Comparison of ENCODE assay signal across 10 cellular contexts in genomic region chr12:96239711-96240234, GRCh38. TPM values are rescaled to one million over a fixed set of nuclear protein-coding genes. Genes with fewer than 3 reads are reported as not detected.
DNase-seq lines count a peak whose midpoint lies in the region; ATAC-seq lines count a peak whose summit lies in the region.
"Had no signal": no experiment of that assay in that cellular context is flagged by ENCODE, and none has a peak within 500 bp of the region (broad histone marks: within the 10 kb centered on the region; RNA-seq: fewer than 3 reads in every experiment).

No MANE protein-coding gene starts in this region.

- H2AK5ac ChIP-seq in neuronal stem cell (ENCODE audit: low read depth, low read length): no peak overlapping the region

- intact Hi-C loops in CD4-positive, alpha-beta memory T cell (cut with micrococcal nuclease): no loop called here
- intact Hi-C loops in Right ventricle myocardium superior (cut with DNase I): no loop called here

- WGBS in neuronal stem cell (ENCODE audit: extremely low coverage in 2 of 2, insufficient read length in 2 of 2, insufficient replicate concordance in 1 of 2), 2 donors: no CpG with 5 or more reads among the region's 14 CpGs

- no peak for ATAC-seq in activated T-helper 17 cell treated with anti-CD3 and anti-CD28 coated beads, Interleukin-2, amount 50 U/mL, for 72 hours (replicated peaks)
- ATAC-seq in Right ventricle myocardium superior (ENCODE audit: poor library complexity): peak; percentile 78
- no peak for ATAC-seq in GM19455 (IDR thresholded peaks at IDR 0.05; ENCODE audit: unreplicated experiment)
- no peak for ATAC-seq in activated CD8-positive, alpha-beta memory T cell treated with anti-CD3 and anti-CD28 coated beads, Interleukin-2, amount 10 ng/mL, durations not matched to agents 7 days and 5 days

- H3K4me1 ChIP-seq in CD4-positive, alpha-beta memory T cell (ENCODE audit: insufficient read depth, low read length): peaks cover 81% of the 10 kb centered on the region
- peaks cover 3 to 13% of the 10 kb centered on the region in 2 donors for H3K4me1 ChIP-seq in neuronal stem cell (ENCODE audit: control insufficient read depth in 2 of 2, insufficient read depth in 1 of 2, low read depth in 1 of 2, low read length in 2 of 2)

- H2BK5ac ChIP-seq in neuronal stem cell (ENCODE audit: low read length): no peak overlapping the region

- no peak overlapping the region for H3K9ac ChIP-seq in neuronal stem cell (ENCODE audit: low read depth, low read length, poor library complexity)
- H3K9ac ChIP-seq: parathyroid adenoma had no signal

- CTCF ChIA-PET in CD4-positive, alpha-beta memory T cell (lab: Charles Lee; ENCODE audit: partially characterized antibody): interaction anchor here (1.0 to 5.5 kb wide), 8 partner anchors 25 to 277 kb away, joined by 3 to 20 read pairs (median 4); partner anchors contain the start of gene CDK17
- CTCF ChIA-PET in activated CD8-positive, alpha-beta memory T cell treated with anti-CD3 and anti-CD28 coated beads, Interleukin-2, amount 10 ng/mL, durations not matched to agents 7 days and 5 days (lab: Charles Lee): interaction anchor here (1.5 to 4.7 kb wide), 3 partner anchors 24 to 179 kb away, joined by 3 to 21 read pairs (median 9); partner anchors contain the start of gene CDK17

- H3K27ac Mint-ChIP-seq in CD4-positive, alpha-beta memory T cell: peak overlapping the region; percentile 99 to 100 (median 100)
- peak overlapping the region; percentile 94 for H3K27ac Mint-ChIP-seq in activated T-helper 17 cell treated with anti-CD3 and anti-CD28 coated beads, Interleukin-2, amount 50 U/mL, for 72 hours
- no peak overlapping the region for H3K27ac Mint-ChIP-seq in activated CD8-positive, alpha-beta memory T cell treated with anti-CD3 and anti-CD28 coated beads, Interleukin-2, amount 10 ng/mL, durations not matched to agents 7 days and 5 days

- H3K23ac ChIP-seq in neuronal stem cell (ENCODE audit: low read depth, low read length, poor library complexity): no peak overlapping the region

- H3K27ac ChIP-seq in CD4-positive, alpha-beta memory T cell (ENCODE audit: low read depth, low read length): peak overlapping the region; percentile 97
- H3K27ac ChIP-seq in neuronal stem cell (replicated peaks; ENCODE audit: low read length): no peak overlapping the region

- H3K27me3 Mint-ChIP-seq in CD4-positive, alpha-beta memory T cell: no peaks in the 10 kb centered on the region
- H3K27me3 Mint-ChIP-seq in activated T-helper 17 cell treated with anti-CD3 and anti-CD28 coated beads, Interleukin-2, amount 50 U/mL, for 72 hours: no peaks in the 10 kb centered on the region
- H3K27me3 Mint-ChIP-seq in activated CD8-positive, alpha-beta memory T cell treated with anti-CD3 and anti-CD28 coated beads, Interleukin-2, amount 10 ng/mL, durations not matched to agents 7 days and 5 days: no peaks in the 10 kb centered on the region

- no peaks in the 10 kb centered on the region for H3K36me3 ChIP-seq in CD4-positive, alpha-beta memory T cell (ENCODE audit: insufficient read depth, low read length)
- no peaks in the 10 kb centered on the region for H3K36me3 ChIP-seq in neuronal stem cell (replicated peaks in 1 of 2; ENCODE audit: control insufficient read depth in 2 of 2, insufficient read depth in 2 of 2, low read length in 2 of 2)

- no peak overlapping the region for H2AFZ ChIP-seq in neuronal stem cell (ENCODE audit: low read length)
- H2AFZ ChIP-seq: parathyroid adenoma had no signal

- no peak for DNase-seq in CD4-positive, alpha-beta memory T cell
- DNase-seq in Right ventricle myocardium superior (peak; percentile 82), neuronal stem cell (ENCODE audit: low spot score) (no peak), SIG-M5 treated with dmso at 0.1 percent for 504 hours (lab: John Stamatoyannopoulos, UW; ENCODE audit: unreplicated experiment) (no peak), SKM-1 treated with dmso at 0.1 percent for 144 hours (lab: John Stamatoyannopoulos, UW; ENCODE audit: unreplicated experiment) (no peak)
- no peak for DNase-seq in activated CD8-positive, alpha-beta memory T cell treated with anti-CD3 and anti-CD28 coated beads, Interleukin-2, amount 10 ng/mL, durations not matched to agents 7 days and 5 days
- DNase-seq: Karpas-422 had no signal

- H3K18ac ChIP-seq in neuronal stem cell (ENCODE audit: low read length): peak overlapping the region; percentile 67

- H4K8ac ChIP-seq in neuronal stem cell (ENCODE audit: low read depth, low read length): no peak overlapping the region

- no peaks in the 10 kb centered on the region for H3K27me3 ChIP-seq in CD4-positive, alpha-beta memory T cell (ENCODE audit: insufficient read depth, low read length)
- H3K27me3 ChIP-seq in neuronal stem cell (ENCODE audit: control insufficient read depth in 3 of 3, insufficient read depth in 3 of 3, low read depth in 1 of 3, low read length in 3 of 3): no peaks in the 10 kb centered on the region

- H2BK15ac ChIP-seq in neuronal stem cell (ENCODE audit: low read length): no peak overlapping the region

- POLR2A ChIA-PET in CD4-positive, alpha-beta memory T cell (lab: Charles Lee; ENCODE audit: partially characterized antibody): interaction anchor here (0.6 to 1.9 kb wide), 2 partner anchors 24 to 164 kb away, joined by 3 to 4 read pairs; no protein-coding TSS in a partner anchor

- H2BK120ac ChIP-seq in neuronal stem cell (ENCODE audit: low read depth, low read length): no peak overlapping the region

- no peaks in the 10 kb centered on the region for H3K9me3 ChIP-seq in CD4-positive, alpha-beta memory T cell (ENCODE audit: control insufficient read depth in 1 of 2, low read length in 2 of 2)
- H3K9me3 ChIP-seq in neuronal stem cell (replicated peaks in 1 of 2; ENCODE audit: control insufficient read depth in 2 of 2, insufficient read depth in 1 of 2, low read depth in 1 of 2, low read length in 2 of 2): no peaks in the 10 kb centered on the region

- no peak overlapping the region for H4K91ac ChIP-seq in neuronal stem cell (ENCODE audit: low read depth, low read length, poor library complexity)

- peak overlapping the region in 1 of 8 donors; percentile 30 for H3K4me3 Mint-ChIP-seq in CD4-positive, alpha-beta memory T cell
- H3K4me3 Mint-ChIP-seq in activated T-helper 17 cell treated with anti-CD3 and anti-CD28 coated beads, Interleukin-2, amount 50 U/mL, for 72 hours: no peak overlapping the region
- H3K4me3 Mint-ChIP-seq in activated CD8-positive, alpha-beta memory T cell treated with anti-CD3 and anti-CD28 coated beads, Interleukin-2, amount 10 ng/mL, durations not matched to agents 7 days and 5 days: no peak overlapping the region

- no peaks in the 10 kb centered on the region for H3K79me1 ChIP-seq in neuronal stem cell (ENCODE audit: low read depth, low read length)

- no peak overlapping the region for H3K4me3 ChIP-seq in CD4-positive, alpha-beta memory T cell (ENCODE audit: low read length in 2 of 2)
- no peak overlapping the region for H3K4me3 ChIP-seq in neuronal stem cell (ENCODE audit: low read length in 2 of 2)

- H3K4me2 ChIP-seq in neuronal stem cell (ENCODE audit: insufficient read depth, low read length, poor library complexity, severe bottlenecking): no peak overlapping the region

- H3K4me1 Mint-ChIP-seq in CD4-positive, alpha-beta memory T cell: peaks cover 67 to 92% (median 79%) of the 10 kb centered on the region in 4 donors
- H3K4me1 Mint-ChIP-seq in activated T-helper 17 cell treated with anti-CD3 and anti-CD28 coated beads, Interleukin-2, amount 50 U/mL, for 72 hours: peaks cover 72% of the 10 kb centered on the region
- peaks cover 63% of the 10 kb centered on the region for H3K4me1 Mint-ChIP-seq in activated CD8-positive, alpha-beta memory T cell treated with anti-CD3 and anti-CD28 coated beads, Interleukin-2, amount 10 ng/mL, durations not matched to agents 7 days and 5 days

- H2BK12ac ChIP-seq in neuronal stem cell (ENCODE audit: low read length): no peak overlapping the region

- peaks cover 0 to 3% (median 0%) of the 10 kb centered on the region in 8 donors for H3K9me3 Mint-ChIP-seq in CD4-positive, alpha-beta memory T cell
- H3K9me3 Mint-ChIP-seq in activated T-helper 17 cell treated with anti-CD3 and anti-CD28 coated beads, Interleukin-2, amount 50 U/mL, for 72 hours: no peaks in the 10 kb centered on the region
- no peaks in the 10 kb centered on the region for H3K9me3 Mint-ChIP-seq in activated CD8-positive, alpha-beta memory T cell treated with anti-CD3 and anti-CD28 coated beads, Interleukin-2, amount 10 ng/mL, durations not matched to agents 7 days and 5 days (ENCODE audit: low read depth)

- no peak overlapping the region for H3K4ac ChIP-seq in neuronal stem cell (ENCODE audit: low read length)

- H3K14ac ChIP-seq in neuronal stem cell (ENCODE audit: low read length): peak overlapping the region; percentile 60

- H3K36me3 Mint-ChIP-seq in CD4-positive, alpha-beta memory T cell: peaks cover 13 to 38% of the 10 kb centered on the region in 2 donors
- H3K36me3 Mint-ChIP-seq in activated T-helper 17 cell treated with anti-CD3 and anti-CD28 coated beads, Interleukin-2, amount 50 U/mL, for 72 hours (ENCODE audit: low read depth): peaks cover 85% of the 10 kb centered on the region
- peaks cover 16% of the 10 kb centered on the region for H3K36me3 Mint-ChIP-seq in activated CD8-positive, alpha-beta memory T cell treated with anti-CD3 and anti-CD28 coated beads, Interleukin-2, amount 10 ng/mL, durations not matched to agents 7 days and 5 days

RNA-seq across cellular contexts. Expression of gene ELK3, which starts 45.6 kb away (rescaled TPM):
- 10 to 100 TPM; 56.4 to 56.5 TPM for total RNA-seq in CD4-positive, alpha-beta memory T cell
- 10 to 100 TPM; 20.8 to 56.5 TPM for polyA plus RNA-seq in CD4-positive, alpha-beta memory T cell
- total RNA-seq in activated T-helper 17 cell treated with anti-CD3 and anti-CD28 coated beads, Interleukin-2, amount 50 U/mL, for 72 hours: 10 to 100 TPM; 31.3 to 39.2 TPM
- 18.9 TPM for total RNA-seq in Right ventricle myocardium superior
- polyA plus RNA-seq in neuronal stem cell (2013, experiment 1 of 2): 6.3 TPM
- 6.6 TPM for polyA plus RNA-seq in neuronal stem cell (2013, experiment 2 of 2)
- total RNA-seq in activated CD8-positive, alpha-beta memory T cell treated with anti-CD3 and anti-CD28 coated beads, Interleukin-2, amount 10 ng/mL, durations not matched to agents 7 days and 5 days: 10 to 100 TPM; 16.1 to 17.1 TPM
